1 cellular context compared by ENCODE assay signal in genomic region chr14:61992139-61992538, GRCh38.
TF ChIP-seq lines count a peak whose summit lies in the region.

No MANE protein-coding gene starts in this region.

TF ChIP-seq in SK-N-SH treated with all-trans-retinoic acid at 6 μM for 48 hours, 23 proteins besides CTCF, POLR2A, EP300 and RAD21 (continued from another document):
- TF ChIP-seq, protein P1, sequence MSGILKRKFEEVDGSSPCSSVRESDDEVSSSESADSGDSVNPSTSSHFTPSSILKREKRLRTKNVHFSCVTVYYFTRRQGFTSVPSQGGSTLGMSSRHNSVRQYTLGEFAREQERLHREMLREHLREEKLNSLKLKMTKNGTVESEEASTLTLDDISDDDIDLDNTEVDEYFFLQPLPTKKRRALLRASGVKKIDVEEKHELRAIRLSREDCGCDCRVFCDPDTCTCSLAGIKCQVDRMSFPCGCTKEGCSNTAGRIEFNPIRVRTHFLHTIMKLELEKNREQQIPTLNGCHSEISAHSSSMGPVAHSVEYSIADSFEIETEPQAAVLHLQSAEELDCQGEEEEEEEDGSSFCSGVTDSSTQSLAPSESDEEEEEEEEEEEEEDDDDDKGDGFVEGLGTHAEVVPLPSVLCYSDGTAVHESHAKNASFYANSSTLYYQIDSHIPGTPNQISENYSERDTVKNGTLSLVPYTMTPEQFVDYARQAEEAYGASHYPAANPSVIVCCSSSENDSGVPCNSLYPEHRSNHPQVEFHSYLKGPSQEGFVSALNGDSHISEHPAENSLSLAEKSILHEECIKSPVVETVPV (CRISPR knock-in tag; IDR thresholded peaks at IDR 0.05), result no peak
- TF ChIP-seq, protein P2, sequence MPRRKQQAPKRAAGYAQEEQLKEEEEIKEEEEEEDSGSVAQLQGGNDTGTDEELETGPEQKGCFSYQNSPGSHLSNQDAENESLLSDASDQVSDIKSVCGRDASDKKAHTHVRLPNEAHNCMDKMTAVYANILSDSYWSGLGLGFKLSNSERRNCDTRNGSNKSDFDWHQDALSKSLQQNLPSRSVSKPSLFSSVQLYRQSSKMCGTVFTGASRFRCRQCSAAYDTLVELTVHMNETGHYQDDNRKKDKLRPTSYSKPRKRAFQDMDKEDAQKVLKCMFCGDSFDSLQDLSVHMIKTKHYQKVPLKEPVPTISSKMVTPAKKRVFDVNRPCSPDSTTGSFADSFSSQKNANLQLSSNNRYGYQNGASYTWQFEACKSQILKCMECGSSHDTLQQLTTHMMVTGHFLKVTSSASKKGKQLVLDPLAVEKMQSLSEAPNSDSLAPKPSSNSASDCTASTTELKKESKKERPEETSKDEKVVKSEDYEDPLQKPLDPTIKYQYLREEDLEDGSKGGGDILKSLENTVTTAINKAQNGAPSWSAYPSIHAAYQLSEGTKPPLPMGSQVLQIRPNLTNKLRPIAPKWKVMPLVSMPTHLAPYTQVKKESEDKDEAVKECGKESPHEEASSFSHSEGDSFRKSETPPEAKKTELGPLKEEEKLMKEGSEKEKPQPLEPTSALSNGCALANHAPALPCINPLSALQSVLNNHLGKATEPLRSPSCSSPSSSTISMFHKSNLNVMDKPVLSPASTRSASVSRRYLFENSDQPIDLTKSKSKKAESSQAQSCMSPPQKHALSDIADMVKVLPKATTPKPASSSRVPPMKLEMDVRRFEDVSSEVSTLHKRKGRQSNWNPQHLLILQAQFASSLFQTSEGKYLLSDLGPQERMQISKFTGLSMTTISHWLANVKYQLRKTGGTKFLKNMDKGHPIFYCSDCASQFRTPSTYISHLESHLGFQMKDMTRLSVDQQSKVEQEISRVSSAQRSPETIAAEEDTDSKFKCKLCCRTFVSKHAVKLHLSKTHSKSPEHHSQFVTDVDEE (CRISPR knock-in tag; IDR thresholded peaks at IDR 0.05), result no peak
- TF ChIP-seq OSR1 (CRISPR knock-in tag; IDR thresholded peaks at IDR 0.05) (no peak), PPARA (CRISPR knock-in tag; IDR thresholded peaks at IDR 0.05; ENCODE audit: borderline replicate concordance) (no peak)
